ENCODE assay signal across 10 cellular contexts in the genomic region with DNA sequence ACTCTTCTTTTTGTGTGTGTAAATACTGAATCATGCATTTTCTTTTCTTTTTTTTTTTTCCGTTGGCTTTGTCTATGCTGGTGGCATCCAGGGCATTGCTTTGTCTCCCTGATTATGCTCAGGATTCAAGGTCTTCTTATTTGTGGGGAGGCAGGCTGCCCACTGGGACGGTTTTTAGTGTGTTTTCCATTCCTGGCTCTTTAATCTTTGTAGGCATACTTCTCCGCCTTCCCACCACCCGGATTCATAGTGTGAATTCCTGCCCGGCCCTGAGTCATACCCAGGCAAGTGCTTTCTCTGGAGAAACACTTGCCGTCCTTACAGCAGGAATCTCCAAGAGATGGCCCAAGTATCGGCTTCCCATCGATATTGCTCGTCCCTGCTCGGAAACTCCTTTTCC. TPM values are rescaled to one million over a fixed set of nuclear protein-coding genes. Genes with fewer than 3 reads are reported as not detected.
DNase-seq lines count a peak whose midpoint lies in the region; ATAC-seq and TF ChIP-seq lines count a peak whose summit lies in the region.
"Had no signal": no experiment of that assay in that cellular context is flagged by ENCODE, and none has a peak within 500 bp of the region (broad histone marks: within the 10 kb centered on the region; RNA-seq: fewer than 3 reads in every experiment).

No MANE protein-coding gene starts in this region.

- POLR2A ChIA-PET in SK-N-SH (lab: Yijun Ruan, JAX), result no interaction called here

- no peak for TF ChIP-seq CTCF in SK-N-SH (IDR thresholded peaks at IDR 0.05)

- H3K4me1 ChIP-seq in SK-N-SH (ENCODE audit: control insufficient read depth in 1 of 2, insufficient read depth in 2 of 2, low read depth in 1 of 2, low read length in 1 of 2), result peaks cover 13 to 29% of the 10 kb centered on the region in 2 experiments; a peak in 3 of 4 replicates
- peaks cover 0 to 14% of the 10 kb centered on the region in 2 donors for H3K4me1 ChIP-seq in esophagus (ENCODE audit: control insufficient read depth in 2 of 2, insufficient read depth in 2 of 2, low read length in 1 of 2)
- H3K4me1 ChIP-seq in Karpas-422 (ENCODE audit: low read length), result peaks cover 15% of the 10 kb centered on the region
- H3K4me1 ChIP-seq in SJCRH30, result peaks cover 20% of the 10 kb centered on the region

- no peak overlapping the region for H2AFZ ChIP-seq in SK-N-SH (ENCODE audit: low read depth)
- no peak overlapping the region for H2AFZ ChIP-seq in Karpas-422 (ENCODE audit: low read length)

- H3K4me2 ChIP-seq in SK-N-SH (peak overlapping the region; percentile 68), Karpas-422 (ENCODE audit: low read depth, low read length, poor library complexity, severe bottlenecking) (no peak overlapping the region)

- no peak for TF ChIP-seq RAD21 in SK-N-SH (IDR thresholded peaks at IDR 0.05; ENCODE audit: low read length)

- DNase-seq in ELR (ENCODE audit: low read depth), result peak; percentile 88
- DNase-seq in SK-N-SH, result no peak
- DNase-seq in renal cortical epithelial cell (ENCODE audit: low read depth), result peak; percentile 12
- DNase-seq in Karpas-422, result no peak
- no peak for DNase-seq in SJCRH30
- no peak for DNase-seq in NCI-H510A (lab: John Stamatoyannopoulos, UW)
- DNase-seq: NCI-H1417 treated with DMSO at 0.1 percent for 48 hours had no signal

- no peak for ATAC-seq in GM21737 (IDR thresholded peaks at IDR 0.05; ENCODE audit: unreplicated experiment)

- H3K4me3 ChIP-seq in SK-N-SH (ENCODE audit: low read depth in 2 of 2, low read length in 1 of 2) (no peak overlapping the region; a peak in 1 of 4 replicates), esophagus (ENCODE audit: low read depth in 1 of 2, low read length in 2 of 2) (no peak overlapping the region), Karpas-422 (ENCODE audit: low read length) (no peak overlapping the region), SJCRH30 (no peak overlapping the region)

- WGBS in SK-N-SH (ENCODE audit: low lambda C conversion rate), result 47% methylated on average over 10 of the region's 10 CpGs
- WGBS in esophagus, 2 donors, result 71 to 79% methylated on average over 10 of the region's 10 CpGs

- CTCF ChIA-PET in SK-N-SH (lab: Yijun Ruan, JAX), result no interaction called here

- H3K27me3 ChIP-seq in SK-N-SH (ENCODE audit: insufficient read depth), result no peaks in the 10 kb centered on the region
- no peaks in the 10 kb centered on the region for H3K27me3 ChIP-seq in esophagus (ENCODE audit: control insufficient read depth in 1 of 2, insufficient read depth in 2 of 2, low read length in 2 of 2)
- no peaks in the 10 kb centered on the region for H3K27me3 ChIP-seq in Karpas-422 (ENCODE audit: low read length)
- no peaks in the 10 kb centered on the region for H3K27me3 ChIP-seq in SJCRH30

- H3K9ac ChIP-seq in SK-N-SH (peak overlapping the region; percentile 41; the same call in 1 of the 2 replicates), Karpas-422 (ENCODE audit: low read length) (no peak overlapping the region)

- H3K79me2 ChIP-seq in SK-N-SH (ENCODE audit: insufficient read depth) (peaks cover 84% of the 10 kb centered on the region), Karpas-422 (ENCODE audit: low read length) (peaks cover 67% of the 10 kb centered on the region)

- H4K20me1 ChIP-seq in SK-N-SH (ENCODE audit: insufficient read depth) (peaks cover 8% of the 10 kb centered on the region; the same call in 1 of the 2 replicates), Karpas-422 (ENCODE audit: insufficient read depth, low read depth, low read length) (no peaks in the 10 kb centered on the region; the same call in 1 of the 2 replicates)

- H3K9me3 ChIP-seq in SK-N-SH (no peaks in the 10 kb centered on the region), esophagus (ENCODE audit: control insufficient read depth in 2 of 2, insufficient read depth in 1 of 2, low read depth in 1 of 2, low read length in 1 of 2) (no peaks in the 10 kb centered on the region), Karpas-422 (ENCODE audit: low read length) (no peaks in the 10 kb centered on the region), SJCRH30 (replicated peaks) (no peaks in the 10 kb centered on the region)

- peak in 1 of 2 experiments; percentile 51; a peak in 1 of 4 replicates for TF ChIP-seq EP300 in SK-N-SH (IDR thresholded peaks at IDR 0.05; ENCODE audit: borderline replicate concordance in 1 of 2, low read depth in 1 of 2, low read length in 1 of 2)

- H3F3A ChIP-seq in SK-N-SH (replicated peaks; ENCODE audit: insufficient read depth), result peaks cover 61% of the 10 kb centered on the region

- H3K9me2 ChIP-seq in SK-N-SH, result no peaks in the 10 kb centered on the region
- H3K9me2 ChIP-seq in Karpas-422 (replicated peaks; ENCODE audit: insufficient read depth, low read length), result no peaks in the 10 kb centered on the region

- H3K27ac ChIP-seq in SK-N-SH (ENCODE audit: low read depth in 2 of 2, low read length in 1 of 2) (peak overlapping the region; percentile 3 to 99; a peak in 3 of 4 replicates), esophagus (ENCODE audit: low read depth in 2 of 2, low read length in 1 of 2) (peak overlapping the region; percentile 48 to 70), Karpas-422 (ENCODE audit: low read length) (no peak overlapping the region), SJCRH30 (no peak overlapping the region)

- H3K36me3 ChIP-seq in SK-N-SH (replicated peaks in 1 of 2; ENCODE audit: control insufficient read depth in 1 of 2, insufficient read depth in 2 of 2, low read length in 1 of 2) (peaks cover 55 to 75% of the 10 kb centered on the region in 2 experiments), esophagus (ENCODE audit: control insufficient read depth in 2 of 2, insufficient read depth in 2 of 2, low read length in 1 of 2) (peaks cover 17% of the 10 kb centered on the region in 2 donors), Karpas-422 (ENCODE audit: insufficient read depth, low read length) (peaks cover 56% of the 10 kb centered on the region), SJCRH30 (peaks cover 61% of the 10 kb centered on the region)

TF ChIP-seq in SK-N-SH, 30 proteins besides CTCF, POLR2A, EP300 and RAD21 (continues in another document):
- 0 out of 2 replicates have a peak, but pooled peaks have one; percentile 47 for TF ChIP-seq TEAD4 (IDR thresholded peaks at IDR 0.05; ENCODE audit: borderline replicate concordance, insufficient read depth)
- TF ChIP-seq IRF3 (IDR thresholded peaks at IDR 0.05; ENCODE audit: low read depth, low read length), result no peak
- no peak for TF ChIP-seq NRF1 (IDR thresholded peaks at IDR 0.05; ENCODE audit: low read depth, low read length)
- no peak for TF ChIP-seq CHD2 (IDR thresholded peaks at IDR 0.05; ENCODE audit: low read length, partially characterized antibody)
- TF ChIP-seq FOSL2 (IDR thresholded peaks at IDR 0.05; ENCODE audit: borderline replicate concordance, low read depth), result peak; percentile 93
- TF ChIP-seq MEF2A (IDR thresholded peaks at IDR 0.05; ENCODE audit: borderline replicate concordance, low read depth), result no peak
- TF ChIP-seq GATA2 (CRISPR knock-in tag; IDR thresholded peaks at IDR 0.05), result no peak
- no peak for TF ChIP-seq MXI1 (IDR thresholded peaks at IDR 0.05; ENCODE audit: low read depth, low read length)

RNA-seq across cellular contexts. Expression of gene ZNF655, which starts 5.2 kb away (rescaled TPM):
- 113 and 144 TPM in 2 replicates for polyA plus RNA-seq in SK-N-SH (2012; rRNA removed)
- polyA plus RNA-seq in SK-N-SH (2012; cell fraction: cytosol; rRNA removed), result 72.2 and 75.7 TPM in 2 replicates
- polyA plus RNA-seq in SK-N-SH (2012; cell fraction: nucleus; rRNA removed), result 276 and 416 TPM in 2 replicates
- 10 to 100 TPM; 56.9 to 80.5 TPM for polyA plus RNA-seq in esophagus
- total RNA-seq in renal cortical epithelial cell, result 69.5 and 91.5 TPM in 2 replicates
- 169 TPM in 2 replicates for total RNA-seq in Karpas-422 (2014; rRNA removed; shearing (Covaris generic); ENCODE audit: low replicate concordance)
- total RNA-seq in SJCRH30 (2014; rRNA removed; shearing (Covaris generic)), result 64.3 and 79.9 TPM in 2 replicates

RNA-seq across cellular contexts. Expression of gene FAM200A, which starts 11.7 kb away (rescaled TPM):
- 6.2 and 8.2 TPM in 2 replicates for polyA plus RNA-seq in SK-N-SH (2012; rRNA removed)
- polyA plus RNA-seq in SK-N-SH (2012; cell fraction: cytosol; rRNA removed), result 9.7 and 11.1 TPM in 2 replicates
- 3.3 and 4.6 TPM in 2 replicates for polyA plus RNA-seq in SK-N-SH (2012; cell fraction: nucleus; rRNA removed)
- 1 to 10 TPM; 2.8 to 3.8 TPM for polyA plus RNA-seq in esophagus
- total RNA-seq in renal cortical epithelial cell, result 7.5 and 13.3 TPM in 2 replicates
- total RNA-seq in Karpas-422 (2014; rRNA removed; shearing (Covaris generic); ENCODE audit: low replicate concordance), result 3.7 and 6.5 TPM in 2 replicates
- 13.9 and 15.0 TPM in 2 replicates for total RNA-seq in SJCRH30 (2014; rRNA removed; shearing (Covaris generic))

RNA-seq across cellular contexts. Expression of gene TMEM225B, which starts 34.4 kb away (rescaled TPM):
- polyA plus RNA-seq in SK-N-SH (2012; rRNA removed) (1.5 and 2.2 TPM in 2 replicates), esophagus (under 1 TPM; 0.66 to 0.96 TPM)
- 1.1 and 1.4 TPM in 2 replicates for polyA plus RNA-seq in SK-N-SH (2012; cell fraction: cytosol; rRNA removed)
- 3.1 and 4.5 TPM in 2 replicates for polyA plus RNA-seq in SK-N-SH (2012; cell fraction: nucleus; rRNA removed)
- 0.55 TPM in 1 of 2 replicates, not detected in the other for total RNA-seq in renal cortical epithelial cell
- 1.6 TPM in 1 of 2 replicates, not detected in the other for total RNA-seq in Karpas-422 (2014; rRNA removed; shearing (Covaris generic); ENCODE audit: low replicate concordance)
- total RNA-seq in SJCRH30 (2014; rRNA removed; shearing (Covaris generic)), result 0.32 and 0.61 TPM in 2 replicates
- total RNA-seq: G401 had no signal

RNA-seq across cellular contexts. Expression of gene ZSCAN25, which starts 53.1 kb away (rescaled TPM):
- polyA plus RNA-seq in SK-N-SH (2012; rRNA removed), result 14.9 and 18.7 TPM in 2 replicates
- polyA plus RNA-seq in SK-N-SH (2012; cell fraction: cytosol; rRNA removed), result 9.7 and 12.7 TPM in 2 replicates
- polyA plus RNA-seq in SK-N-SH (2012; cell fraction: nucleus; rRNA removed), result 34.4 and 35.6 TPM in 2 replicates
- 1 to 10 TPM; 4.4 to 4.5 TPM for polyA plus RNA-seq in esophagus
- 10.1 and 16.6 TPM in 2 replicates for total RNA-seq in renal cortical epithelial cell
- total RNA-seq in Karpas-422 (2014; rRNA removed; shearing (Covaris generic); ENCODE audit: low replicate concordance), result 12.3 and 22.1 TPM in 2 replicates
- total RNA-seq in SJCRH30 (2014; rRNA removed; shearing (Covaris generic)), result 21.2 and 22.0 TPM in 2 replicates

RNA-seq across cellular contexts. Expression of gene ZKSCAN5, which starts 59.2 kb away (rescaled TPM):
- polyA plus RNA-seq in SK-N-SH (2012; rRNA removed), result 7.5 and 9.1 TPM in 2 replicates
- polyA plus RNA-seq in SK-N-SH (2012; cell fraction: cytosol; rRNA removed), result 8.7 and 9.3 TPM in 2 replicates
- 8.7 and 11.6 TPM in 2 replicates for polyA plus RNA-seq in SK-N-SH (2012; cell fraction: nucleus; rRNA removed)
- polyA plus RNA-seq in esophagus, result 1 to 10 TPM; 2.2 to 2.5 TPM
- total RNA-seq in renal cortical epithelial cell, result 10.1 and 19.8 TPM in 2 replicates
- 11.9 and 14.5 TPM in 2 replicates for total RNA-seq in Karpas-422 (2014; rRNA removed; shearing (Covaris generic); ENCODE audit: low replicate concordance)
- total RNA-seq in SJCRH30 (2014; rRNA removed; shearing (Covaris generic)), result 18.9 and 19.5 TPM in 2 replicates

Comparison
In these comparisons a context has a peak if more than half of its experiments do, and no peak if none do; other contexts are left out.
1. DNase-seq: peak in ELR (single experiment) and renal cortical epithelial cell (single experiment); none in SK-N-SH (single experiment), Karpas-422 (single experiment), SJCRH30 (0 of 2) and NCI-H510A (single experiment).
2. H3K27ac ChIP-seq: peak in SK-N-SH (2 of 2) and esophagus (2 of 2); none in Karpas-422 (single experiment) and SJCRH30 (single experiment).